9 cellular contexts compared by ENCODE assay signal in genomic region chr20:46206025-46206424, GRCh38.
A peak's percentile ranks its signal among the peaks of the same experiment; 100 is the strongest.
DNase-seq lines count a peak whose midpoint lies in the region; ATAC-seq and TF ChIP-seq lines count a peak whose summit lies in the region.
"Had no signal": no experiment of that assay in that cellular context is flagged by ENCODE, and none has a peak within 500 bp of the region (broad histone marks: within the 10 kb centered on the region; RNA-seq: fewer than 3 reads in every experiment).

No MANE protein-coding gene starts in this region.

- H3K4ac ChIP-seq in mesendoderm (ENCODE audit: low read depth, low read length) = no peak overlapping the region

- H3K4me3 ChIP-seq in MG63 (no peak overlapping the region), mesendoderm (ENCODE audit: low read length) (no peak overlapping the region)
- H3K4me3 ChIP-seq: ovary had no signal

- H3K27me3 ChIP-seq in MG63 (peaks cover 5% of the 10 kb centered on the region; the same call in 1 of the 2 replicates), mesendoderm (ENCODE audit: insufficient read depth, low read length, poor library complexity) (no peaks in the 10 kb centered on the region)
- H3K27me3 ChIP-seq: ovary had no signal

- H3K27me3 Mint-ChIP-seq in CD14-positive monocyte (ENCODE audit: low read depth in 3 of 3) (peaks cover 5 to 27% (median 17%) of the 10 kb centered on the region in 3 donors), MCF 10A (ENCODE audit: insufficient read depth, unreplicated experiment) (no peaks in the 10 kb centered on the region), WTC11 (ENCODE audit: low read depth) (no peaks in the 10 kb centered on the region; the same call in 1 of the 2 replicates)
- H3K27me3 Mint-ChIP-seq in activated naive CD4-positive, alpha-beta T cell treated with anti-CD3 and anti-CD28 coated beads, Interleukin-2, amount 10 ng/mL, durations not matched to agents 7 days and 5 days = peaks cover 84% of the 10 kb centered on the region

- H3K56ac ChIP-seq in mesendoderm (ENCODE audit: low read length) = no peak overlapping the region

- no peak overlapping the region for H2BK15ac ChIP-seq in mesendoderm (replicated peaks; ENCODE audit: low read depth)

- H4K5ac ChIP-seq in mesendoderm (ENCODE audit: low read length) = no peak overlapping the region

- POLR2A ChIA-PET in MCF 10A (lab: Yijun Ruan, JAX) (interaction anchor here (1.1 kb wide), 1 partner anchor 175 kb away, joined by 3 read pairs; no protein-coding TSS in a partner anchor), WTC11 (lab: Charles Lee) (no interaction called here)

- DNase-seq in CD14-positive monocyte (ENCODE audit: low spot score) (peak; percentile 90), MG63 (peak; percentile 64), MCF 10A (ENCODE audit: unreplicated experiment) (peak; percentile 70), mesendoderm (no peak), WTC11 (ENCODE audit: low spot score) (no peak), NCI-H2107 treated with DMSO at 0.1 percent for 48 hours (lab: John Stamatoyannopoulos, UW; ENCODE audit: unreplicated experiment) (no peak)
- no peak for DNase-seq in activated naive CD4-positive, alpha-beta T cell treated with anti-CD3 and anti-CD28 coated beads, Interleukin-2, amount 10 ng/mL, durations not matched to agents 7 days and 5 days

- peak overlapping the region; percentile 9 for H3K23ac ChIP-seq in mesendoderm (ENCODE audit: low read length)

- no peak overlapping the region for H2AK5ac ChIP-seq in mesendoderm (ENCODE audit: low read length)

- H2BK120ac ChIP-seq in mesendoderm (ENCODE audit: low read depth, low read length) = no peak overlapping the region

- H3K36me3 Mint-ChIP-seq in CD14-positive monocyte (peaks cover 0 to 18% of the 10 kb centered on the region in 2 donors), MCF 10A (ENCODE audit: insufficient read depth, unreplicated experiment) (no peaks in the 10 kb centered on the region), WTC11 (no peaks in the 10 kb centered on the region)
- H3K36me3 Mint-ChIP-seq in activated naive CD4-positive, alpha-beta T cell treated with anti-CD3 and anti-CD28 coated beads, Interleukin-2, amount 10 ng/mL, durations not matched to agents 7 days and 5 days = no peaks in the 10 kb centered on the region

- H3K4me1 ChIP-seq in mesendoderm (ENCODE audit: control insufficient read depth, low read depth, low read length) = no peaks in the 10 kb centered on the region

- peaks cover 76% of the 10 kb centered on the region for H3K4me1 Mint-ChIP-seq in CD14-positive monocyte
- H3K4me1 Mint-ChIP-seq in MCF 10A (ENCODE audit: insufficient read depth, unreplicated experiment) = peaks cover 12% of the 10 kb centered on the region
- H3K4me1 Mint-ChIP-seq in WTC11 = peaks cover 24% of the 10 kb centered on the region
- H3K4me1 Mint-ChIP-seq in activated naive CD4-positive, alpha-beta T cell treated with anti-CD3 and anti-CD28 coated beads, Interleukin-2, amount 10 ng/mL, durations not matched to agents 7 days and 5 days = peaks cover 17% of the 10 kb centered on the region

- CTCF ChIA-PET in MCF 10A (lab: Yijun Ruan, JAX) = interaction anchor here (0.6 to 0.7 kb wide), 2 partner anchors 25 to 51 kb away, joined by 3 read pairs; no protein-coding TSS in a partner anchor
- CTCF ChIA-PET in WTC11 (lab: Charles Lee) = interaction anchor here (0.8 to 1.5 kb wide), 4 partner anchors 32 to 194 kb away, joined by 3 to 4 read pairs (median 4); no protein-coding TSS in a partner anchor
- CTCF ChIA-PET in activated naive CD4-positive, alpha-beta T cell treated with anti-CD3 and anti-CD28 coated beads, Interleukin-2, amount 10 ng/mL, durations not matched to agents 7 days and 5 days (lab: Charles Lee) = no interaction called here

- no peaks in the 10 kb centered on the region for H3K36me3 ChIP-seq in MG63
- no peaks in the 10 kb centered on the region for H3K36me3 ChIP-seq in mesendoderm (ENCODE audit: control insufficient read depth, insufficient read depth, low read length)
- H3K36me3 ChIP-seq: ovary had no signal

- H2BK5ac ChIP-seq in mesendoderm (ENCODE audit: low read length) = no peak overlapping the region

- H3K4me3 Mint-ChIP-seq in CD14-positive monocyte = peak overlapping the region; percentile 63 to 88
- H3K4me3 Mint-ChIP-seq in MCF 10A (ENCODE audit: unreplicated experiment) = no peak overlapping the region
- no peak overlapping the region for H3K4me3 Mint-ChIP-seq in WTC11
- H3K4me3 Mint-ChIP-seq in activated naive CD4-positive, alpha-beta T cell treated with anti-CD3 and anti-CD28 coated beads, Interleukin-2, amount 10 ng/mL, durations not matched to agents 7 days and 5 days = no peak overlapping the region

- no peak overlapping the region for H3K18ac ChIP-seq in mesendoderm (ENCODE audit: low read length)

- no CpG with 5 or more reads among the region's 5 CpGs for WGBS in mesendoderm (ENCODE audit: extremely low coverage, insufficient coverage, low lambda C conversion rate)

- H3K9ac ChIP-seq in mesendoderm (ENCODE audit: low read length) = no peak overlapping the region

- H3K27ac ChIP-seq in mesendoderm (ENCODE audit: low read depth, low read length) = no peak overlapping the region

- H3K4me2 ChIP-seq in mesendoderm (ENCODE audit: low read length) = no peak overlapping the region

- intact Hi-C loops in CD14-positive monocyte (cut with micrococcal nuclease) = loop anchor here (5.0 to 10.0 kb wide), 2 partner anchors 156 to 201 kb away; partner anchors contain the start of gene MMP9 (in 2 of the 2)
- intact Hi-C loops in MCF 10A (cut with micrococcal nuclease) = no loop called here

- no peaks in the 10 kb centered on the region for H3K9me3 ChIP-seq in MG63
- H3K9me3 ChIP-seq: ovary had no signal

- H3K27ac Mint-ChIP-seq in CD14-positive monocyte (peak overlapping the region; percentile 95 to 99 (median 97)), MCF 10A (ENCODE audit: low read depth, unreplicated experiment) (no peak overlapping the region), WTC11 (no peak overlapping the region)
- no peak overlapping the region for H3K27ac Mint-ChIP-seq in activated naive CD4-positive, alpha-beta T cell treated with anti-CD3 and anti-CD28 coated beads, Interleukin-2, amount 10 ng/mL, durations not matched to agents 7 days and 5 days

- H3K9me3 Mint-ChIP-seq in CD14-positive monocyte (peaks cover 0 to 7% (median 3%) of the 10 kb centered on the region in 7 donors), MCF 10A (ENCODE audit: unreplicated experiment) (no peaks in the 10 kb centered on the region), WTC11 (no peaks in the 10 kb centered on the region)
- H3K9me3 Mint-ChIP-seq in activated naive CD4-positive, alpha-beta T cell treated with anti-CD3 and anti-CD28 coated beads, Interleukin-2, amount 10 ng/mL, durations not matched to agents 7 days and 5 days = no peaks in the 10 kb centered on the region

- TF ChIP-seq CTCF in CD14-positive monocyte (IDR thresholded peaks at IDR 0.05) (no peak), MCF 10A (IDR thresholded peaks at IDR 0.05; ENCODE audit: unreplicated experiment) (no peak), WTC11 (IDR thresholded peaks at IDR 0.05) (no peak)

- H4K8ac ChIP-seq in mesendoderm (ENCODE audit: low read depth, low read length) = no peak overlapping the region

- BruUV-seq in MCF 10A (replicated peaks; lab: Mats Ljungman, UMichigan) = no TSS peak

- H3K79me2 ChIP-seq in mesendoderm (ENCODE audit: control insufficient read depth, insufficient read depth, low read length) = no peaks in the 10 kb centered on the region

- H3K79me1 ChIP-seq in mesendoderm (ENCODE audit: low read length) = no peaks in the 10 kb centered on the region

- no peak for ATAC-seq in WTC11
- no peak for ATAC-seq in HG03342 (IDR thresholded peaks at IDR 0.05; ENCODE audit: unreplicated experiment)

TF ChIP-seq in WTC11, 78 proteins besides CTCF, POLR2A, EP300 and RAD21 (continues in another document):
- TF ChIP-seq TCF7 (CRISPR knock-in tag; IDR thresholded peaks at IDR 0.05; ENCODE audit: low read depth) (no peak), MXD4 (CRISPR knock-in tag; IDR thresholded peaks at IDR 0.05; ENCODE audit: borderline replicate concordance) (no peak), ARID4B (CRISPR knock-in tag; IDR thresholded peaks at IDR 0.05; ENCODE audit: borderline replicate concordance) (no peak), RELA (CRISPR knock-in tag; IDR thresholded peaks at IDR 0.05; ENCODE audit: borderline replicate concordance) (no peak)

Comparison
In these comparisons a context has a peak if more than half of its experiments do, and no peak if none do; other contexts are left out.
1. DNase-seq: peak in CD14-positive monocyte (single experiment), MG63 (single experiment) and MCF 10A (single experiment); none in mesendoderm (single experiment), WTC11 (single experiment), NCI-H2107 treated with DMSO at 0.1 percent for 48 hours (single experiment) and activated naive CD4-positive, alpha-beta T cell treated with anti-CD3 and anti-CD28 coated beads, Interleukin-2, amount 10 ng/mL, durations not matched to agents 7 days and 5 days (single experiment).
2. H3K27ac Mint-ChIP-seq: peak in CD14-positive monocyte (7 of 7); none in MCF 10A (single experiment), WTC11 (single experiment) and activated naive CD4-positive, alpha-beta T cell treated with anti-CD3 and anti-CD28 coated beads, Interleukin-2, amount 10 ng/mL, durations not matched to agents 7 days and 5 days (single experiment).
3. H3K4me3 Mint-ChIP-seq: peak in CD14-positive monocyte (2 of 2); none in MCF 10A (single experiment), WTC11 (single experiment) and activated naive CD4-positive, alpha-beta T cell treated with anti-CD3 and anti-CD28 coated beads, Interleukin-2, amount 10 ng/mL, durations not matched to agents 7 days and 5 days (single experiment).